Comparison of ENCODE assay signal across 8 cellular contexts in the genomic region with DNA sequence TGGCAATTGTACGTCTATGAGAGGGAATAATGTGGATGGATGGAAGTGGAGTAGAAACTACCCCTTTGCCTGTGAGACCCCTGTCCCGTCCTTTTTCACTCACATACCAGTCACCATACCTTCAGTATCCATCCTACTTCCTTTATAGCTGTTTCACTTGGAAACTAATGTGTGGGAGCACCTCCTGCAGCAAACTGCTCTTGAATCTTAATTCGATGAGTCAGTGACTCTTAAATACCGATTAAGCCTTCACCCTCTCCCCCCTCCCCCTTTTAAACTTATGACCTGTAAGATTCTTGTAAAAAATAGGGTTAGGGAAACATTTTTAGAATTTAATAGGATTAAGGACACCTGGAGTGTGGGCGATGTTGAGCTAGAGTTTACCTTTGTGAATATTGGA. TPM values are rescaled to one million over a fixed set of nuclear protein-coding genes. Genes with fewer than 3 reads are reported as not detected.
DNase-seq lines count a peak whose midpoint lies in the region; ATAC-seq and TF ChIP-seq lines count a peak whose summit lies in the region.

No MANE protein-coding gene starts in this region.

- no peaks in the 10 kb centered on the region for H3K9me3 ChIP-seq in HEK293 (ENCODE audit: control insufficient read depth, insufficient read depth, low read depth, low read length)

- no peaks in the 10 kb centered on the region for H3K9me3 Mint-ChIP-seq in activated CD4-positive, alpha-beta memory T cell treated with anti-CD3 and anti-CD28 coated beads for 36 hours

- intact Hi-C loops in activated CD4-positive, alpha-beta memory T cell treated with anti-CD3 and anti-CD28 coated beads for 36 hours (cut with micrococcal nuclease), result loop anchor here (2.0 to 5.0 kb wide), 3 partner anchors 55 to 435 kb away; no protein-coding TSS in a partner anchor

- H3K27ac Mint-ChIP-seq in activated CD4-positive, alpha-beta memory T cell treated with anti-CD3 and anti-CD28 coated beads for 36 hours, result peak overlapping the region; percentile 4

- DNase-seq in AG09309 (ENCODE audit: low read depth) (peak; percentile 28), fibroblast of the aortic adventitia (ENCODE audit: low read depth) (peak; percentile 72), pons (ENCODE audit: low spot score) (peak; percentile 53), NCI-H526 treated with DMSO at 0.1 percent for 48 hours (lab: John Stamatoyannopoulos, UW) (no peak), NCI-H1092 (lab: John Stamatoyannopoulos, UW) (no peak), left lobe of liver (ENCODE audit: low spot score) (no peak)
- DNase-seq in activated CD4-positive, alpha-beta memory T cell treated with anti-CD3 and anti-CD28 coated beads for 36 hours, result no peak

- no peaks in the 10 kb centered on the region for H3K36me3 Mint-ChIP-seq in activated CD4-positive, alpha-beta memory T cell treated with anti-CD3 and anti-CD28 coated beads for 36 hours

- H3K4me3 ChIP-seq in AG09309 (ENCODE audit: control insufficient read depth, low read depth, low read length) (peak overlapping the region; percentile 98), HEK293 (ENCODE audit: low read depth, low read length) (peak overlapping the region; percentile 79), fibroblast of the aortic adventitia (ENCODE audit: low read depth, low read length) (peak overlapping the region; percentile 91)

- CTCF ChIA-PET in HEK293 (lab: Yijun Ruan, JAX), result interaction anchor here (0.6 to 1.5 kb wide), 3 partner anchors 251 to 258 kb away, joined by 3 to 7 read pairs (median 3); no protein-coding TSS in a partner anchor
- CTCF ChIA-PET in activated CD4-positive, alpha-beta memory T cell treated with anti-CD3 and anti-CD28 coated beads for 36 hours (lab: Charles Lee), result interaction anchor here (0.6 to 1.0 kb wide), 4 partner anchors 18 to 489 kb away, joined by 3 to 6 read pairs (median 3); no protein-coding TSS in a partner anchor

- peaks cover 25% of the 10 kb centered on the region for H3K4me1 Mint-ChIP-seq in activated CD4-positive, alpha-beta memory T cell treated with anti-CD3 and anti-CD28 coated beads for 36 hours (ENCODE audit: low read depth)

- no peaks in the 10 kb centered on the region for H3K36me3 ChIP-seq in HEK293 (ENCODE audit: control insufficient read depth in 2 of 2, insufficient read depth in 1 of 2, low read length in 2 of 2)

- TF ChIP-seq CTCF in AG09309 (IDR thresholded peaks at IDR 0.05; ENCODE audit: control insufficient read depth, insufficient read depth, low read depth, low read length, missing control alignments), result no peak
- no peak for TF ChIP-seq CTCF in HEK293 (tag by site-specific recombination; IDR thresholded peaks at IDR 0.05)
- TF ChIP-seq CTCF in fibroblast of the aortic adventitia (IDR thresholded peaks at IDR 0.05; ENCODE audit: insufficient read depth, low read length), result no peak

- H3K27ac ChIP-seq in HEK293 (ENCODE audit: extremely low read depth, low read depth, low read length), result peak overlapping the region; percentile 88; the same call in 1 of the 2 replicates

- peak overlapping the region; percentile 74 for H3K4me3 Mint-ChIP-seq in activated CD4-positive, alpha-beta memory T cell treated with anti-CD3 and anti-CD28 coated beads for 36 hours

- no peak for ATAC-seq in left lobe of liver

- POLR2A ChIA-PET in HEK293 (lab: Yijun Ruan, JAX), result no interaction called here
- POLR2A ChIA-PET in activated CD4-positive, alpha-beta memory T cell treated with anti-CD3 and anti-CD28 coated beads for 36 hours (lab: Charles Lee), result no interaction called here

- peaks cover 16% of the 10 kb centered on the region for H3K27me3 Mint-ChIP-seq in activated CD4-positive, alpha-beta memory T cell treated with anti-CD3 and anti-CD28 coated beads for 36 hours

- H3K4me1 ChIP-seq in HEK293 (ENCODE audit: control insufficient read depth, insufficient read depth, low read length), result peaks cover 7% of the 10 kb centered on the region; the same call in 1 of the 2 replicates

TF ChIP-seq in HEK293, 187 proteins besides CTCF, POLR2A, EP300 and RAD21:
- TF ChIP-seq ZEB2 (tag by site-specific recombination; IDR thresholded peaks at IDR 0.05), result 0 out of 2 replicates have a peak, but pooled peaks have one; percentile 23
- TF ChIP-seq ZNF221 (tag by site-specific recombination; IDR thresholded peaks at IDR 0.05; ENCODE audit: borderline replicate concordance), result no peak
- TF ChIP-seq GLIS1 (tag by site-specific recombination; IDR thresholded peaks at IDR 0.05), result peak; percentile 24; the same call in 1 of the 2 replicates
- peak; percentile 55 for TF ChIP-seq EGR2 (tag by site-specific recombination; IDR thresholded peaks at IDR 0.05; ENCODE audit: low read depth)
- peak; percentile 42; the same call in 1 of the 2 replicates for TF ChIP-seq SCRT2 (tag by site-specific recombination; IDR thresholded peaks at IDR 0.05)
- 0 out of 2 replicates have a peak, but pooled peaks have one; percentile 19 for TF ChIP-seq ZFHX2 (tag by site-specific recombination; conservative IDR thresholded peaks at IDR 0.05)
- TF ChIP-seq ZNF366 (tag by site-specific recombination; conservative IDR thresholded peaks at IDR 0.05), result peak; percentile 65; the same call in 1 of the 2 replicates
- TF ChIP-seq ZBTB44 (tag by site-specific recombination; IDR thresholded peaks at IDR 0.05), result no peak
- TF ChIP-seq ZNF561 (tag by site-specific recombination; IDR thresholded peaks at IDR 0.05; ENCODE audit: borderline replicate concordance), result no peak
- TF ChIP-seq SP7 (tag by site-specific recombination; IDR thresholded peaks at IDR 0.05), result peak; percentile 38; the same call in 1 of the 2 replicates
- TF ChIP-seq PRDM10 (tag by site-specific recombination; IDR thresholded peaks at IDR 0.05), result peak; percentile 10; the same call in 1 of the 2 replicates
TF ChIP-seq in HEK293: peak in this region for 8.

RNA-seq across cellular contexts. Expression of gene SPRED1, which starts 0.8 kb away (rescaled TPM):
- under 1 TPM; 0.92 to 0.97 TPM for total RNA-seq in activated CD4-positive, alpha-beta memory T cell treated with anti-CD3 and anti-CD28 coated beads for 36 hours
- total RNA-seq in fibroblast of the aortic adventitia (ENCODE audit: low replicate concordance) (36.2 and 55.1 TPM in 2 replicates), left lobe of liver (4.2 TPM)

Comparison
In these comparisons a context has a peak if more than half of its experiments do, and no peak if none do; other contexts are left out.
1. DNase-seq: peak in AG09309 (single experiment), fibroblast of the aortic adventitia (single experiment) and pons (single experiment); none in activated CD4-positive, alpha-beta memory T cell treated with anti-CD3 and anti-CD28 coated beads for 36 hours (single experiment), NCI-H526 treated with DMSO at 0.1 percent for 48 hours (single experiment), NCI-H1092 (single experiment) and left lobe of liver (single experiment).
2. Peak in every context shown above with its lines, with median percentiles within 50 percentile points of each other: H3K4me3 ChIP-seq.